8 cellular contexts compared by ENCODE assay signal in genomic region chr4:159102623-159103405, GRCh38. TPM values are rescaled to one million over a fixed set of nuclear protein-coding genes. Genes with fewer than 3 reads are reported as not detected.
DNase-seq lines count a peak whose midpoint lies in the region; ATAC-seq and TF ChIP-seq lines count a peak whose summit lies in the region.

A gene with protein sequence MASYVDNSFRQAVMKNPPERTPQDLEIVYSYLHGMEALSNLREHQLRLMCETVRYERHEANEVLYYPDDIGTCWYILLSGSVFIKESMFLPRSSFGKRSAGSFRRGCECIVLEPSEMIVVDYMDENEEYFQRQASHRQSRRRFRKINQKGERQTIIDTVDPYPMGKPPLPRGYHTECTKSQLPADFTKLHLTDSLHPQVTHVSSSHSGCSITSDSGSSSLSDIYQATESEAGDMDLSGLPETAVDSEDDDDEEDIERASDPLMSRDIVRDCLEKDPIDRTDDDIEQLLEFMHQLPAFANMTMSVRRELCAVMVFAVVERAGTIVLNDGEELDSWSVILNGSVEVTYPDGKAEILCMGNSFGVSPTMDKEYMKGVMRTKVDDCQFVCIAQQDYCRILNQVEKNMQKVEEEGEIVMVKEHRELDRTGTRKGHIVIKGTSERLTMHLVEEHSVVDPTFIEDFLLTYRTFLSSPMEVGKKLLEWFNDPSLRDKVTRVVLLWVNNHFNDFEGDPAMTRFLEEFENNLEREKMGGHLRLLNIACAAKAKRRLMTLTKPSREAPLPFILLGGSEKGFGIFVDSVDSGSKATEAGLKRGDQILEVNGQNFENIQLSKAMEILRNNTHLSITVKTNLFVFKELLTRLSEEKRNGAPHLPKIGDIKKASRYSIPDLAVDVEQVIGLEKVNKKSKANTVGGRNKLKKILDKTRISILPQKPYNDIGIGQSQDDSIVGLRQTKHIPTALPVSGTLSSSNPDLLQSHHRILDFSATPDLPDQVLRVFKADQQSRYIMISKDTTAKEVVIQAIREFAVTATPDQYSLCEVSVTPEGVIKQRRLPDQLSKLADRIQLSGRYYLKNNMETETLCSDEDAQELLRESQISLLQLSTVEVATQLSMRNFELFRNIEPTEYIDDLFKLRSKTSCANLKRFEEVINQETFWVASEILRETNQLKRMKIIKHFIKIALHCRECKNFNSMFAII (N-terminal part only) (plus strand): TSS chr4:159103079. CDS start chr4:159104163, 1,084 bp downstream.

- H3K4me1 Mint-ChIP-seq in naive B cell, result peaks cover 33 to 39% (median 38%) of the 10 kb centered on the region in 3 donors
- peaks cover 43% of the 10 kb centered on the region for H3K4me1 Mint-ChIP-seq in stimulated activated effector memory CD8-positive, alpha-beta T cell treated with anti-CD3 and anti-CD28 coated beads, Interleukin-12 subunit alpha, Interleukin-12 subunit beta, amount 100 ng/mL, for 72 hours

- no peak within 1 kb of the TSS; the same call in 1 of the 2 replicates for H3K27ac ChIP-seq in DND-41 (ENCODE audit: low read length)
- H3K27ac ChIP-seq in KOPT-K1 (ENCODE audit: low read depth, low read length, poor library complexity, severe bottlenecking), result peak within 1 kb of the TSS; percentile 35
- H3K27ac ChIP-seq in esophagus squamous epithelium, result peak within 1 kb of the TSS; percentile 95 to 97 (median 96)

- TF ChIP-seq CTCF in DND-41 (IDR thresholded peaks at IDR 0.05; ENCODE audit: borderline replicate concordance, extremely low read depth, low read length, poor library complexity, severe bottlenecking), result no peak
- TF ChIP-seq CTCF in esophagus squamous epithelium (IDR thresholded peaks at IDR 0.05), result peak in 1 of 6 experiments; percentile 7

- peak within 1 kb of the TSS; percentile 92 for H3K4me2 ChIP-seq in DND-41 (ENCODE audit: insufficient read depth, low read length)

- H3K27ac Mint-ChIP-seq in naive B cell, result peak within 1 kb of the TSS; percentile 86 to 98 (median 96)
- H3K27ac Mint-ChIP-seq in stimulated activated effector memory CD8-positive, alpha-beta T cell treated with anti-CD3 and anti-CD28 coated beads, Interleukin-12 subunit alpha, Interleukin-12 subunit beta, amount 100 ng/mL, for 72 hours, result peak within 1 kb of the TSS; percentile 92

- H3K36me3 ChIP-seq in DND-41 (ENCODE audit: insufficient read depth, low read length) (no peaks in the 10 kb centered on the region), KOPT-K1 (ENCODE audit: insufficient read depth, low read length) (no peaks in the 10 kb centered on the region), esophagus squamous epithelium (no peaks in the 10 kb centered on the region)

- peak in 3 of 4 donors; percentile 90 to 96 (median 94) for TF ChIP-seq POLR2A in esophagus squamous epithelium (IDR thresholded peaks at IDR 0.05)

- no peaks in the 10 kb centered on the region for H3K9me3 Mint-ChIP-seq in naive B cell
- no peaks in the 10 kb centered on the region for H3K9me3 Mint-ChIP-seq in stimulated activated effector memory CD8-positive, alpha-beta T cell treated with anti-CD3 and anti-CD28 coated beads, Interleukin-12 subunit alpha, Interleukin-12 subunit beta, amount 100 ng/mL, for 72 hours

- no peaks in the 10 kb centered on the region for H3K9me3 ChIP-seq in DND-41 (ENCODE audit: insufficient read depth, low read length, severe bottlenecking)
- no peaks in the 10 kb centered on the region for H3K9me3 ChIP-seq in KOPT-K1 (ENCODE audit: insufficient read depth, low read length, poor library complexity, severe bottlenecking)
- H3K9me3 ChIP-seq in esophagus squamous epithelium, result no peaks in the 10 kb centered on the region

- no peaks in the 10 kb centered on the region for H3K36me3 Mint-ChIP-seq in naive B cell
- peaks cover 9% of the 10 kb centered on the region for H3K36me3 Mint-ChIP-seq in stimulated activated effector memory CD8-positive, alpha-beta T cell treated with anti-CD3 and anti-CD28 coated beads, Interleukin-12 subunit alpha, Interleukin-12 subunit beta, amount 100 ng/mL, for 72 hours

- peak; percentile 87 for DNase-seq in DND-41
- peak; percentile 92 for DNase-seq in RKO (ENCODE audit: low spot score)
- peak; percentile 80 for DNase-seq in activated T-helper 1 cell treated with Interleukin-2 at 50 U/mL for 16 hours (ENCODE audit: low read depth)
- DNase-seq in esophagus squamous epithelium (lab: John Stamatoyannopoulos, UW), result peak; percentile 53
- DNase-seq in naive B cell, result peak; percentile 90
- DNase-seq in stimulated activated effector memory CD8-positive, alpha-beta T cell treated with anti-CD3 and anti-CD28 coated beads, Interleukin-12 subunit alpha, Interleukin-12 subunit beta, amount 100 ng/mL, for 72 hours (ENCODE audit: low spot score in 2 of 2), result peak; percentile 74 to 92

- H2AFZ ChIP-seq in DND-41 (ENCODE audit: low read depth, low read length), result peak within 1 kb of the TSS; percentile 77

- H3K4me1 ChIP-seq in DND-41 (ENCODE audit: insufficient read depth, low read length) (peaks cover 40% of the 10 kb centered on the region), esophagus squamous epithelium (peaks cover 13 to 43% (median 23%) of the 10 kb centered on the region in 3 donors)

- peaks cover 20% of the 10 kb centered on the region; the same call in 1 of the 2 replicates for H4K20me1 ChIP-seq in DND-41 (ENCODE audit: insufficient read depth, low read length)

- H3K4me3 ChIP-seq in DND-41 (ENCODE audit: low read depth in 1 of 2, low read length in 2 of 2) (peak within 1 kb of the TSS; percentile 82 to 84; a peak in 3 of 4 replicates), esophagus squamous epithelium (peak within 1 kb of the TSS; percentile 87 to 99 (median 92))

- H3K27me3 Mint-ChIP-seq in naive B cell, result peaks cover 0 to 17% (median 4%) of the 10 kb centered on the region in 3 donors

- peaks cover 16% of the 10 kb centered on the region for H3K79me2 ChIP-seq in DND-41 (ENCODE audit: insufficient read depth, low read length)

- WGBS in esophagus squamous epithelium, 2 donors, result 0% methylated on average over 3 of the region's 103 CpGs; no CpG with 5 or more reads in 1 of the 2 donors

- intact Hi-C loops in esophagus squamous epithelium (cut with DNase I), result no loop called here

- H3K27me3 ChIP-seq in DND-41 (ENCODE audit: insufficient read depth, low read length, poor library complexity) (peaks cover 24% of the 10 kb centered on the region), esophagus squamous epithelium (no peaks in the 10 kb centered on the region)

- H3K4me3 Mint-ChIP-seq in naive B cell, result peak within 1 kb of the TSS; percentile 88 to 97 (median 92)
- peak within 1 kb of the TSS; percentile 86 for H3K4me3 Mint-ChIP-seq in stimulated activated effector memory CD8-positive, alpha-beta T cell treated with anti-CD3 and anti-CD28 coated beads, Interleukin-12 subunit alpha, Interleukin-12 subunit beta, amount 100 ng/mL, for 72 hours

- ATAC-seq in DND-41 (ENCODE audit: insufficient read depth, low read depth) (peak; percentile 91), GM21825 (IDR thresholded peaks at IDR 0.05; ENCODE audit: unreplicated experiment) (peak; percentile 80), naive B cell (ENCODE audit: low read depth in 2 of 2) (peak; percentile 83 to 84)
- ATAC-seq in stimulated activated effector memory CD8-positive, alpha-beta T cell treated with anti-CD3 and anti-CD28 coated beads, Interleukin-12 subunit alpha, Interleukin-12 subunit beta, amount 100 ng/mL, for 72 hours, result peak; percentile 90

- H3K9ac ChIP-seq in DND-41 (ENCODE audit: low read depth, low read length), result peak within 1 kb of the TSS; percentile 75

RNA-seq across cellular contexts. Expression of the gene that starts here (rescaled TPM):
- total RNA-seq in esophagus squamous epithelium, result 10 to 100 TPM; 14.1 to 30.5 (median 21.4) TPM
- polyA plus RNA-seq in naive B cell (ENCODE audit: low read depth in 6 of 6), result 1 to 10 TPM in 5 of 6 donors, under 1 TPM in 1; 0.46 to 2.8 (median 1.6) TPM
